In genomic region chr2:68031043-68031442, GRCh38 we compare ENCODE assay signal across 12 cellular contexts. TPM values are rescaled to one million over a fixed set of nuclear protein-coding genes. Genes with fewer than 3 reads are reported as not detected.
DNase-seq lines count a peak whose midpoint lies in the region; ATAC-seq, FAIRE-seq and TF ChIP-seq lines count a peak whose summit lies in the region.
"Had no signal": no experiment of that assay in that cellular context is flagged by ENCODE, and none has a peak within 500 bp of the region (broad histone marks: within the 10 kb centered on the region; RNA-seq: fewer than 3 reads in every experiment).

No MANE protein-coding gene starts in this region.

- peaks cover 5% of the 10 kb centered on the region; the same call in 1 of the 2 replicates for H3K27me3 ChIP-seq in HCT116 (ENCODE audit: insufficient read depth, low read length)
- H3K27me3 ChIP-seq in adipocyte (replicated peaks; ENCODE audit: control insufficient read depth, insufficient read depth, low read length), result no peaks in the 10 kb centered on the region
- no peaks in the 10 kb centered on the region for H3K27me3 ChIP-seq in hepatocyte
- H3K27me3 ChIP-seq in CD4-positive, alpha-beta memory T cell (ENCODE audit: insufficient read depth, low read length), result no peaks in the 10 kb centered on the region

- no peak for TF ChIP-seq CTCF in A549 (IDR thresholded peaks at IDR 0.05)
- TF ChIP-seq CTCF in HCT116 (IDR thresholded peaks at IDR 0.05 in 2 of 3, conservative IDR thresholded peaks at IDR 0.05 in 1 of 3; ENCODE audit: borderline replicate concordance in 1 of 3, insufficient read depth in 1 of 3, low read depth in 2 of 3, low read length in 2 of 3), result no peak
- no peak for TF ChIP-seq CTCF in hepatocyte (IDR thresholded peaks at IDR 0.05; ENCODE audit: poor library complexity)

- POLR2A ChIA-PET in A549 (lab: Yijun Ruan, JAX), result no interaction called here
- POLR2A ChIA-PET in HCT116 (lab: Charles Lee), result interaction anchor here (0.6 kb wide), 1 partner anchor 554 kb away, joined by 4 read pairs; no protein-coding TSS in a partner anchor
- POLR2A ChIA-PET in CD4-positive, alpha-beta memory T cell (lab: Charles Lee; ENCODE audit: partially characterized antibody), result no interaction called here

- H3K4me2 ChIP-seq in A549 (peak overlapping the region; percentile 8; the same call in 1 of the 3 replicates), HCT116 (ENCODE audit: low read length) (peak overlapping the region; percentile 29; the same call in 1 of the 2 replicates), hepatocyte (peak overlapping the region; percentile 47)

- intact Hi-C loops in HCT116 (cut with micrococcal nuclease), result loop anchor here (1.0 kb wide), 2 partner anchors 185 to 298 kb away; no protein-coding TSS in a partner anchor
- intact Hi-C loops in CD4-positive, alpha-beta memory T cell (cut with micrococcal nuclease), result no loop called here

- H3K36me3 ChIP-seq in HCT116 (ENCODE audit: control insufficient read depth in 1 of 2, insufficient read depth in 2 of 2, low read length in 2 of 2), result no peaks in the 10 kb centered on the region
- H3K36me3 ChIP-seq in adipocyte (ENCODE audit: control insufficient read depth, insufficient read depth, low read length, severe bottlenecking), result no peaks in the 10 kb centered on the region
- H3K36me3 ChIP-seq in hepatocyte (replicated peaks; ENCODE audit: insufficient read depth, low read depth), result no peaks in the 10 kb centered on the region
- H3K36me3 ChIP-seq in CD4-positive, alpha-beta memory T cell (ENCODE audit: insufficient read depth, low read length), result no peaks in the 10 kb centered on the region
- H3K36me3 ChIP-seq: HAP-1 had no signal

- H3K36me3 Mint-ChIP-seq in CD4-positive, alpha-beta memory T cell, result no peaks in the 10 kb centered on the region
- H3K36me3 Mint-ChIP-seq: CD14-positive monocyte had no signal

- no peaks in the 10 kb centered on the region for H3K9me3 Mint-ChIP-seq in CD4-positive, alpha-beta memory T cell
- H3K9me3 Mint-ChIP-seq: CD14-positive monocyte had no signal

- H3K4me1 Mint-ChIP-seq in CD4-positive, alpha-beta memory T cell, result no peaks in the 10 kb centered on the region
- H3K4me1 Mint-ChIP-seq: CD14-positive monocyte had no signal

- H2AFZ ChIP-seq in HCT116 (ENCODE audit: low read depth, low read length, poor library complexity, severe bottlenecking) (no peak overlapping the region), hepatocyte (no peak overlapping the region)

- H3K9ac ChIP-seq in HCT116 (ENCODE audit: low read length), result no peak overlapping the region
- peak overlapping the region; percentile 62 for H3K9ac ChIP-seq in adipocyte (ENCODE audit: low read length)

- no peak overlapping the region for H3K4me3 Mint-ChIP-seq in CD4-positive, alpha-beta memory T cell
- H3K4me3 Mint-ChIP-seq: CD14-positive monocyte had no signal

- no peak for FAIRE-seq in A549 (lab: Jason Lieb, UNC)

- H3K9me3 ChIP-seq in A549, result no peaks in the 10 kb centered on the region
- H3K9me3 ChIP-seq in HCT116 (ENCODE audit: control insufficient read depth in 1 of 2, insufficient read depth in 1 of 2, low read depth in 1 of 2, low read length in 2 of 2), result no peaks in the 10 kb centered on the region
- no peaks in the 10 kb centered on the region for H3K9me3 ChIP-seq in adipocyte (ENCODE audit: control insufficient read depth, low read length)
- no peaks in the 10 kb centered on the region for H3K9me3 ChIP-seq in hepatocyte (ENCODE audit: low read depth)
- H3K9me3 ChIP-seq in CD4-positive, alpha-beta memory T cell (ENCODE audit: control insufficient read depth in 1 of 2, low read length in 2 of 2), result no peaks in the 10 kb centered on the region
- H3K9me3 ChIP-seq: Caco-2, HAP-1 had no signal

- TF ChIP-seq POLR2A in A549 (IDR thresholded peaks at IDR 0.05; ENCODE audit: low read length), result no peak
- no peak for TF ChIP-seq POLR2A in HCT116 (IDR thresholded peaks at IDR 0.05; ENCODE audit: borderline replicate concordance, extremely low read depth, insufficient read depth, insufficient read length)

- H4K20me1 ChIP-seq in HCT116 (ENCODE audit: insufficient read depth), result no peaks in the 10 kb centered on the region
- H4K20me1 ChIP-seq in hepatocyte (ENCODE audit: insufficient read depth, poor library complexity, severe bottlenecking), result no peaks in the 10 kb centered on the region

- no TSS peak for BruUV-seq in HCT116 (replicated peaks; lab: Mats Ljungman, UMichigan)

- H3K4me1 ChIP-seq in A549 (no peaks in the 10 kb centered on the region), HCT116 (ENCODE audit: control insufficient read depth in 1 of 2, insufficient read depth in 2 of 2, low read length in 2 of 2) (no peaks in the 10 kb centered on the region), adipocyte (ENCODE audit: control insufficient read depth, insufficient read depth, low read length) (peaks cover 10% of the 10 kb centered on the region), hepatocyte (ENCODE audit: insufficient read depth) (peaks cover 5% of the 10 kb centered on the region)
- no peaks in the 10 kb centered on the region for H3K4me1 ChIP-seq in CD4-positive, alpha-beta memory T cell (ENCODE audit: insufficient read depth, low read length)
- H3K4me1 ChIP-seq: Caco-2, HAP-1 had no signal

- CTCF ChIA-PET in A549 (lab: Yijun Ruan, JAX) (interaction anchor here (0.6 to 3.4 kb wide), 40 partner anchors 8 to 1591 kb away, joined by 3 to 24 read pairs (median 3); no protein-coding TSS in a partner anchor), HCT116 (lab: Charles Lee) (interaction anchor here (0.6 to 2.9 kb wide), 12 partner anchors 12 to 580 kb away, joined by 3 to 28 read pairs (median 4); partner anchors contain the start of gene C1D)
- CTCF ChIA-PET in CD4-positive, alpha-beta memory T cell (lab: Charles Lee; ENCODE audit: partially characterized antibody), result interaction anchor here (0.6 to 2.2 kb wide), 4 partner anchors 10 to 168 kb away, joined by 3 to 4 read pairs (median 4); no protein-coding TSS in a partner anchor

- H3K27ac ChIP-seq in A549, result no peak overlapping the region
- H3K27ac ChIP-seq in HCT116 (ENCODE audit: low read depth, low read length), result no peak overlapping the region
- H3K27ac ChIP-seq in hepatocyte, result peak overlapping the region; percentile 22
- H3K27ac ChIP-seq in CD4-positive, alpha-beta memory T cell (ENCODE audit: low read depth, low read length), result no peak overlapping the region

- H3K4me3 ChIP-seq in A549 (no peak overlapping the region), HCT116 (replicated peaks in 1 of 2; ENCODE audit: low read depth in 1 of 2, low read length in 2 of 2) (no peak overlapping the region), adipocyte (ENCODE audit: low read length) (no peak overlapping the region), hepatocyte (no peak overlapping the region)
- no peak overlapping the region for H3K4me3 ChIP-seq in CD4-positive, alpha-beta memory T cell (ENCODE audit: low read length in 2 of 2)
- H3K4me3 ChIP-seq: HAP-1 had no signal

- no peak for TF ChIP-seq EP300 in A549 (IDR thresholded peaks at IDR 0.05)

- TF ChIP-seq RAD21 in A549 (conservative IDR thresholded peaks at IDR 0.05 in 1 of 2, IDR thresholded peaks at IDR 0.05 in 1 of 2), result no peak
- TF ChIP-seq RAD21 in HCT116 (IDR thresholded peaks at IDR 0.05; ENCODE audit: low read depth), result no peak

- no peak overlapping the region for H3K27ac Mint-ChIP-seq in CD4-positive, alpha-beta memory T cell
- H3K27ac Mint-ChIP-seq: CD14-positive monocyte had no signal

- H3K27me3 Mint-ChIP-seq in CD4-positive, alpha-beta memory T cell, result no peaks in the 10 kb centered on the region

- H3K79me2 ChIP-seq in HCT116 (ENCODE audit: insufficient read depth, low read length) (no peaks in the 10 kb centered on the region), hepatocyte (no peaks in the 10 kb centered on the region)

- RAD21 ChIA-PET in HCT116 (lab: Charles Lee; ENCODE audit: low non-redundant PET in 1 of 2, low total read pairs in 2 of 2, uncharacterized antibody in 2 of 2, unreplicated experiment in 2 of 2), result interaction anchor here in 1 of 2 experiments (0.9 kb wide), 1 partner anchor 298 kb away, joined by 3 read pairs; no protein-coding TSS in a partner anchor

- H3K9me2 ChIP-seq in HCT116 (ENCODE audit: insufficient read depth) (no peaks in the 10 kb centered on the region), hepatocyte (replicated peaks; ENCODE audit: insufficient read depth) (no peaks in the 10 kb centered on the region)

- ATAC-seq in A549 (no peak), HCT116 (no peak), HG03196 (IDR thresholded peaks at IDR 0.05; ENCODE audit: unreplicated experiment) (no peak), HG03280 (IDR thresholded peaks at IDR 0.05; ENCODE audit: unreplicated experiment) (no peak)

- DNase-seq in A549 (ENCODE audit: low read depth in 1 of 2, low spot score in 1 of 2), result no peak
- no peak for DNase-seq in HCT116 (ENCODE audit: low read depth, low spot score)
- DNase-seq in adipocyte (ENCODE audit: low read depth), result peak; percentile 9
- no peak for DNase-seq in hepatocyte (ENCODE audit: low spot score)
- DNase-seq in RPMI8226, result no peak
- no peak for DNase-seq in CD4-positive, alpha-beta memory T cell
- DNase-seq: NCI-H524 treated with DMSO at 0.1 percent for 48 hours had no signal

TF ChIP-seq in A549, 52 proteins besides CTCF, POLR2A, EP300 and RAD21:
- TF ChIP-seq CEBPB (IDR thresholded peaks at IDR 0.05) (no peak), BHLHE40 (IDR thresholded peaks at IDR 0.05; ENCODE audit: low read depth, low read length) (no peak), KDM5A (IDR thresholded peaks at IDR 0.05) (no peak), NR3C1 (IDR thresholded peaks at IDR 0.05) (no peak), MAFK (IDR thresholded peaks at IDR 0.05; ENCODE audit: partially characterized antibody) (peak; percentile 52)

TF ChIP-seq in HCT116, 20 proteins besides CTCF, POLR2A, EP300 and RAD21:
- TF ChIP-seq ZFX (IDR thresholded peaks at IDR 0.05) (no peak), TCF7L2 (IDR thresholded peaks at IDR 0.05; ENCODE audit: borderline replicate concordance, extremely low read depth, insufficient read depth, insufficient read length) (no peak)
TF ChIP-seq in HCT116: peak in this region for 0.

RNA-seq across cellular contexts. Expression of gene C1D, which starts 31.8 kb away (rescaled TPM):
- polyA plus RNA-seq in A549 (2011; rRNA removed), result 42.0 and 89.1 TPM in 2 replicates
- 16.1 and 21.6 TPM in 2 replicates for polyA plus RNA-seq in A549 (2012; cell fraction: cytosol; rRNA removed)
- 3.2 and 5.3 TPM in 2 replicates for polyA plus RNA-seq in A549 (2012; cell fraction: nucleus; rRNA removed)
- 57.5 to 69.8 TPM (median 62.5 TPM) in 3 replicates for polyA plus RNA-seq in A549 (2017; fragmentation: RNase III; extraction: RNeasy Plus Mini Kit Qiagen cat#74134 plus additional on column Dnase treatment)
- 4.1 and 4.2 TPM in 2 replicates for polyA minus RNA-seq in A549 (2011; rRNA and poly(A)+ RNA removed)
- 21.1 TPM for total RNA-seq in HCT116 (2021; ENCODE audit: unreplicated experiment)
- 7.8 and 10.4 TPM in 2 replicates for polyA plus RNA-seq in HCT116 (2012)
- total RNA-seq in hepatocyte, result 52.1 and 55.6 TPM in 2 replicates
- polyA plus RNA-seq in hepatocyte, result 29.4 and 34.7 TPM in 2 replicates
- 10 to 100 TPM; 12.4 to 13.4 TPM for total RNA-seq in CD4-positive, alpha-beta memory T cell
- polyA plus RNA-seq in CD4-positive, alpha-beta memory T cell, result 10 to 100 TPM in 1 of 2 donors, 1 to 10 TPM in 1; 5.2 to 22.7 TPM
